Comparison of ENCODE assay signal across 17 cellular contexts in the genomic region with DNA sequence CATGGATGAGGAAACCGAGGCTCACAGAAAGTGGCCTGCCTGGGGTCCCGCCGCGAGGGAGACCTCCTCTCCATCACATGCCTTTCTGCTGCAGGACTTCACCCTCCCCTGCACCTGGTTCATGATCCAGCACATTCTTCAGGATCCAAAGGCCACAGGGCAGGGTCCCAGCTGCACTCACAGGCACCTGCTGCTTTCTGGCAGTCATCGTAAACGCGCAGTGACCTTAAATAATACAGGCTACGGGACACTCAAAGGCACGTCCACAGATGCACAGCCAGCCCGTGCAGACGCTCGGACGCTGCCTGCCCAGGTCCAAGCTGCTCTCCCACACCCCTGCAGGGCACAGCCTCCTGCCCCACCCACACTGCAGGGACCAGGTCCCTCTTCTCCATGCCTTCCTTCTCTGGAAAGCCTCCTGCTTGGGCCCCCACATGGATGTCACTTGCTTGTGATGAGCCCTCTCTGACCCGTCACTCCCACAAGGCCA. TPM values are rescaled to one million over a fixed set of nuclear protein-coding genes. Genes with fewer than 3 reads are reported as not detected.
DNase-seq lines count a peak whose midpoint lies in the region; ATAC-seq and TF ChIP-seq lines count a peak whose summit lies in the region.
"Had no signal": no experiment of that assay in that cellular context is flagged by ENCODE, and none has a peak within 500 bp of the region (broad histone marks: within the 10 kb centered on the region; RNA-seq: fewer than 3 reads in every experiment).

No MANE protein-coding gene starts in this region.

- H3K27me3 ChIP-seq in rectal smooth muscle tissue (ENCODE audit: control insufficient read depth, insufficient read depth, low read length): no peaks in the 10 kb centered on the region
- H3K27me3 ChIP-seq: foreskin keratinocyte had no signal

- H3K9ac ChIP-seq in rectal smooth muscle tissue (ENCODE audit: low read length): no peak overlapping the region
- H3K9ac ChIP-seq: parathyroid adenoma had no signal

- H3K4me1 ChIP-seq in rectal smooth muscle tissue (ENCODE audit: control insufficient read depth, insufficient read depth, low read length): peaks cover 25% of the 10 kb centered on the region
- H3K4me1 ChIP-seq: parathyroid adenoma had no signal

- peak overlapping the region; percentile 80 for H3K27ac ChIP-seq in rectal smooth muscle tissue (ENCODE audit: low read depth, low read length)
- H3K27ac ChIP-seq: parathyroid adenoma had no signal

- CTCF ChIA-PET in WTC11 (lab: Charles Lee): no interaction called here
- CTCF ChIA-PET in activated CD4-positive, alpha-beta T cell treated with anti-CD3 and anti-CD28 coated beads, Interleukin-2, amount 10 ng/mL, durations not matched to agents 7 days and 5 days (lab: Charles Lee): no interaction called here

- DNase-seq in DMS53 treated with DMSO at 0.1 percent for 48 hours (lab: John Stamatoyannopoulos, UW; ENCODE audit: unreplicated experiment) (peak; percentile 12), WTC11 (ENCODE audit: low spot score) (no peak), left kidney (ENCODE audit: low read depth, low spot score) (peak; percentile 76), NCI-H1694 (lab: John Stamatoyannopoulos, UW) (no peak)
- DNase-seq in activated CD4-positive, alpha-beta T cell treated with anti-CD3 and anti-CD28 coated beads, Interleukin-2, amount 10 ng/mL, durations not matched to agents 7 days and 5 days: no peak
- DNase-seq: activated B cell treated with CpG ODN at 0.5 μM for 24 hours; activated naive CD4-positive, alpha-beta T cell treated with anti-CD3 and anti-CD28 coated beads, Interleukin-2, amount 10 ng/mL, durations not matched to agents 7 days and 5 days; MM.1S; NCI-H2081; stimulated activated CD4-positive, alpha-beta T cell treated with anti-CD3 and anti-CD28 coated beads, Interleukin-4, amount 100 ng/mL, for 1 hour had no signal

- H3K9me3 Mint-ChIP-seq in WTC11: no peaks in the 10 kb centered on the region
- H3K9me3 Mint-ChIP-seq in activated CD4-positive, alpha-beta T cell treated with anti-CD3 and anti-CD28 coated beads, Interleukin-2, amount 10 ng/mL, durations not matched to agents 7 days and 5 days: no peaks in the 10 kb centered on the region
- H3K9me3 Mint-ChIP-seq: activated B cell treated with CpG ODN at 0.5 μM for 24 hours; CD8-positive, alpha-beta memory T cell had no signal

- H3K36me3 ChIP-seq in rectal smooth muscle tissue (ENCODE audit: control insufficient read depth, insufficient read depth, low read length): no peaks in the 10 kb centered on the region

- H3K27ac Mint-ChIP-seq in WTC11: 0 out of 2 replicates have a peak overlapping the region, but pooled peaks have one; percentile 67
- no peak overlapping the region for H3K27ac Mint-ChIP-seq in activated CD4-positive, alpha-beta T cell treated with anti-CD3 and anti-CD28 coated beads, Interleukin-2, amount 10 ng/mL, durations not matched to agents 7 days and 5 days
- H3K27ac Mint-ChIP-seq: activated B cell treated with CpG ODN at 0.5 μM for 24 hours; activated naive CD4-positive, alpha-beta T cell treated with anti-CD3 and anti-CD28 coated beads, Interleukin-2, amount 10 ng/mL, durations not matched to agents 7 days and 5 days had no signal

- TF ChIP-seq CTCF in WTC11 (IDR thresholded peaks at IDR 0.05): no peak

- H3K4me3 ChIP-seq in rectal smooth muscle tissue (ENCODE audit: low read length): no peak overlapping the region

- POLR2A ChIA-PET in WTC11 (lab: Charles Lee): no interaction called here
- POLR2A ChIA-PET in activated CD4-positive, alpha-beta T cell treated with anti-CD3 and anti-CD28 coated beads, Interleukin-2, amount 10 ng/mL, durations not matched to agents 7 days and 5 days (lab: Charles Lee): no interaction called here

- H3K27me3 Mint-ChIP-seq in WTC11 (ENCODE audit: low read depth): no peaks in the 10 kb centered on the region
- H3K27me3 Mint-ChIP-seq in activated CD4-positive, alpha-beta T cell treated with anti-CD3 and anti-CD28 coated beads, Interleukin-2, amount 10 ng/mL, durations not matched to agents 7 days and 5 days: no peaks in the 10 kb centered on the region
- H3K27me3 Mint-ChIP-seq: CD8-positive, alpha-beta memory T cell had no signal

- no peaks in the 10 kb centered on the region for H3K36me3 Mint-ChIP-seq in WTC11
- no peaks in the 10 kb centered on the region for H3K36me3 Mint-ChIP-seq in activated CD4-positive, alpha-beta T cell treated with anti-CD3 and anti-CD28 coated beads, Interleukin-2, amount 10 ng/mL, durations not matched to agents 7 days and 5 days (ENCODE audit: low read depth)
- H3K36me3 Mint-ChIP-seq: activated naive CD4-positive, alpha-beta T cell treated with anti-CD3 and anti-CD28 coated beads, Interleukin-2, amount 10 ng/mL, durations not matched to agents 7 days and 5 days had no signal

- ATAC-seq in WTC11 (no peak), HG03342 (IDR thresholded peaks at IDR 0.05; ENCODE audit: unreplicated experiment) (no peak), GM19351 (IDR thresholded peaks at IDR 0.05; ENCODE audit: unreplicated experiment) (no peak)

- H3K4me1 Mint-ChIP-seq in WTC11: peaks cover 12% of the 10 kb centered on the region
- peaks cover 3% of the 10 kb centered on the region for H3K4me1 Mint-ChIP-seq in activated CD4-positive, alpha-beta T cell treated with anti-CD3 and anti-CD28 coated beads, Interleukin-2, amount 10 ng/mL, durations not matched to agents 7 days and 5 days
- H3K4me1 Mint-ChIP-seq: activated naive CD4-positive, alpha-beta T cell treated with anti-CD3 and anti-CD28 coated beads, Interleukin-2, amount 10 ng/mL, durations not matched to agents 7 days and 5 days; CD8-positive, alpha-beta memory T cell had no signal

- H3K4me3 Mint-ChIP-seq in WTC11: no peak overlapping the region
- H3K4me3 Mint-ChIP-seq in activated CD4-positive, alpha-beta T cell treated with anti-CD3 and anti-CD28 coated beads, Interleukin-2, amount 10 ng/mL, durations not matched to agents 7 days and 5 days: no peak overlapping the region
- H3K4me3 Mint-ChIP-seq: activated B cell treated with CpG ODN at 0.5 μM for 24 hours; activated naive CD4-positive, alpha-beta T cell treated with anti-CD3 and anti-CD28 coated beads, Interleukin-2, amount 10 ng/mL, durations not matched to agents 7 days and 5 days; CD8-positive, alpha-beta memory T cell had no signal

TF ChIP-seq in WTC11, 78 proteins besides CTCF, POLR2A, EP300 and RAD21:
- TF ChIP-seq, protein P1, sequence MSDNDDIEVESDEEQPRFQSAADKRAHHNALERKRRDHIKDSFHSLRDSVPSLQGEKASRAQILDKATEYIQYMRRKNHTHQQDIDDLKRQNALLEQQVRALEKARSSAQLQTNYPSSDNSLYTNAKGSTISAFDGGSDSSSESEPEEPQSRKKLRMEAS (CRISPR knock-in tag; IDR thresholded peaks at IDR 0.05): no peak
- TF ChIP-seq MYBL2 (CRISPR knock-in tag; IDR thresholded peaks at IDR 0.05): no peak
- TF ChIP-seq, protein P2, sequence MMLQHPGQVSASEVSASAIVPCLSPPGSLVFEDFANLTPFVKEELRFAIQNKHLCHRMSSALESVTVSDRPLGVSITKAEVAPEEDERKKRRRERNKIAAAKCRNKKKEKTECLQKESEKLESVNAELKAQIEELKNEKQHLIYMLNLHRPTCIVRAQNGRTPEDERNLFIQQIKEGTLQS (CRISPR knock-in tag; conservative IDR thresholded peaks at IDR 0.05): no peak
- no peak for TF ChIP-seq JUN (CRISPR knock-in tag; IDR thresholded peaks at IDR 0.05)
- TF ChIP-seq NR1H2 (CRISPR knock-in tag; IDR thresholded peaks at IDR 0.05): no peak
- TF ChIP-seq MXD4 (CRISPR knock-in tag; IDR thresholded peaks at IDR 0.05; ENCODE audit: borderline replicate concordance): no peak
- no peak for TF ChIP-seq NFYB (CRISPR knock-in tag; conservative IDR thresholded peaks at IDR 0.05; ENCODE audit: low read depth)

RNA-seq across cellular contexts. Expression of gene CALML3, which starts 49.9 kb away (rescaled TPM):
- not detected in 3 replicates for total RNA-seq in WTC11 (2021)
- total RNA-seq in activated CD4-positive, alpha-beta T cell treated with anti-CD3 and anti-CD28 coated beads, Interleukin-2, amount 10 ng/mL, durations not matched to agents 7 days and 5 days: not detected
- total RNA-seq: activated B cell treated with CpG ODN at 0.5 μM for 24 hours; CD8-positive, alpha-beta memory T cell; mononuclear cell had no signal

Comparison
In these comparisons a context has a peak if more than half of its experiments do, and no peak if none do; other contexts are left out.
1. DNase-seq: peak in DMS53 treated with DMSO at 0.1 percent for 48 hours (single experiment) and left kidney (single experiment); none in WTC11 (single experiment), NCI-H1694 (single experiment) and activated CD4-positive, alpha-beta T cell treated with anti-CD3 and anti-CD28 coated beads, Interleukin-2, amount 10 ng/mL, durations not matched to agents 7 days and 5 days (single experiment).